1 cellular context compared by ENCODE assay signal in genomic region chr4:2686379-2687265, GRCh38.
TF ChIP-seq lines count a peak whose summit lies in the region.

No MANE protein-coding gene starts in this region.

TF ChIP-seq in WTC11, 78 proteins besides CTCF, POLR2A, EP300 and RAD21 (continued from another document):
- TF ChIP-seq AFF4 (CRISPR knock-in tag; IDR thresholded peaks at IDR 0.05; ENCODE audit: borderline replicate concordance) (no peak), FOXP1 (CRISPR knock-in tag; IDR thresholded peaks at IDR 0.05; ENCODE audit: borderline replicate concordance) (no peak), RORB (CRISPR knock-in tag; IDR thresholded peaks at IDR 0.05) (no peak), ATF1 (CRISPR knock-in tag; IDR thresholded peaks at IDR 0.05) (no peak)
